In genomic region chr1:205530116-205530515, GRCh38 we compare ENCODE assay signal across 22 cellular contexts. TPM values are rescaled to one million over a fixed set of nuclear protein-coding genes. Genes with fewer than 3 reads are reported as not detected.
"Had no signal": no experiment of that assay in that cellular context is flagged by ENCODE, and none has a peak within 500 bp of the region (broad histone marks: within the 10 kb centered on the region; RNA-seq: fewer than 3 reads in every experiment).

No MANE protein-coding gene starts in this region.

- H3K27me3 ChIP-seq: adrenal gland, upper lobe of left lung had no signal

- DNase-seq: activated CD4-positive, alpha-beta T cell treated with anti-CD3 and anti-CD28 coated beads, Interleukin-2, amount 10 ng/mL, durations not matched to agents 7 days and 5 days; activated CD8-positive, alpha-beta memory T cell treated with anti-CD3 and anti-CD28 coated beads for 24 hours; activated CD8-positive, alpha-beta memory T cell treated with anti-CD3 and anti-CD28 coated beads, Interleukin-2, amount 50 U/mL, for 48 hours; activated gamma-delta T cell; adrenal gland; endodermal cell; foreskin fibroblast; hypothalamus; mammary epithelial cell; occipital lobe; right cardiac atrium; stimulated activated CD4-positive, alpha-beta T cell treated with anti-CD3 and anti-CD28 coated beads, Interleukin-4, amount 100 ng/mL, for 1 hour; stimulated activated naive CD8-positive, alpha-beta T cell treated with anti-CD3 and anti-CD28 coated beads, Interleukin-15, amount 100 ng/mL, for 72 hours; T-cell had no signal

- H3K36me3 Mint-ChIP-seq: activated naive CD4-positive, alpha-beta T cell treated with anti-CD3 and anti-CD28 coated beads, Interleukin-2, amount 50 U/mL, for 72 hours; T-cell had no signal

- H3K27ac ChIP-seq: adrenal gland, epithelial cell of prostate, psoas muscle, skin epidermis had no signal

- H3K4me3 Mint-ChIP-seq: activated CD4-positive, alpha-beta T cell treated with anti-CD3 and anti-CD28 coated beads, Interleukin-2, amount 10 ng/mL, durations not matched to agents 7 days and 5 days had no signal

- H3K27ac Mint-ChIP-seq: activated CD4-positive, alpha-beta T cell treated with anti-CD3 and anti-CD28 coated beads, Interleukin-2, amount 10 ng/mL, durations not matched to agents 7 days and 5 days; activated naive CD4-positive, alpha-beta T cell treated with anti-CD3 and anti-CD28 coated beads, Interleukin-2, amount 50 U/mL, for 72 hours; endodermal cell; T-cell had no signal

- H3K9me3 Mint-ChIP-seq: activated CD4-positive, alpha-beta T cell treated with anti-CD3 and anti-CD28 coated beads, Interleukin-2, amount 10 ng/mL, durations not matched to agents 7 days and 5 days; activated naive CD4-positive, alpha-beta T cell treated with anti-CD3 and anti-CD28 coated beads, Interleukin-2, amount 50 U/mL, for 72 hours; endodermal cell; stimulated activated naive CD8-positive, alpha-beta T cell treated with anti-CD3 and anti-CD28 coated beads, Interleukin-15, amount 100 ng/mL, for 72 hours; T-cell had no signal

- ATAC-seq: activated CD4-positive, CD25-positive, alpha-beta regulatory T cell treated with anti-CD3 and anti-CD28 coated beads, Interleukin-2, amount 50 U/mL, for 24 hours; left lobe of liver had no signal

- H3K4me1 Mint-ChIP-seq: activated CD4-positive, alpha-beta T cell treated with anti-CD3 and anti-CD28 coated beads, Interleukin-2, amount 10 ng/mL, durations not matched to agents 7 days and 5 days; endodermal cell had no signal

- H3K4me3 ChIP-seq: adrenal gland, psoas muscle had no signal

- H3K27me3 Mint-ChIP-seq: activated CD4-positive, alpha-beta T cell treated with anti-CD3 and anti-CD28 coated beads, Interleukin-2, amount 10 ng/mL, durations not matched to agents 7 days and 5 days had no signal

- H3K4me1 ChIP-seq: adrenal gland, psoas muscle had no signal

RNA-seq across cellular contexts. Expression of gene CDK18, which starts 25.6 kb away (rescaled TPM):
- polyA plus RNA-seq: neural cell had no signal
